ENCODE assay signal across 8 cellular contexts in the genomic region with DNA sequence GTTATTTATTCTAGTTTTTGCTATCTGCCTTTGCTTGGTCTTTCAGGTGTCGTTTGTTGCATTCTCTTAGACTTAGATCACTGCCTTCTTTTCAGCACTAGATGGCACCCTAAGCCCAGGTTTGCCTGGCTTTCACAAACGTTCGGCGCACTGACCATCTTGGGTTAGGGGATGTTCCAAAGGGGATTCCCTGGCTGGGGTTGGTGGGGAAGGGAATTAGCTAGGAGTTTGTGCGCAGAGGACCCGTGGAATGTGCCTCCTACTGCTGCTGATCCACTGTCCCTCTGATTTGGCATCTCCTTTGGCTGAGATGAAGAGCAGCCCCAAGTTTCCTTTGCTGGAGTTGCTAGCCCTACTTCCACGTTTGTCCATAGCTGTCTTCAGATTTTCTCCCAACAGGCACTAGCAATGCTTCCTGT. TPM values are rescaled to one million over a fixed set of nuclear protein-coding genes. Genes with fewer than 3 reads are reported as not detected.
A peak's percentile ranks its signal among the peaks of the same experiment; 100 is the strongest.
DNase-seq lines count a peak whose midpoint lies in the region; ATAC-seq, FAIRE-seq and TF ChIP-seq lines count a peak whose summit lies in the region.

No MANE protein-coding gene starts in this region.

- no peak overlapping the region for H2AFZ ChIP-seq in DND-41 (ENCODE audit: low read depth, low read length)

- FAIRE-seq in bronchial epithelial cell (lab: Jason Lieb, UNC), result no peak

- peak; percentile 77 for ATAC-seq in DND-41 (ENCODE audit: insufficient read depth, low read depth)
- peak; percentile 56 for ATAC-seq in GM21737 (IDR thresholded peaks at IDR 0.05; ENCODE audit: unreplicated experiment)
- ATAC-seq in GM21576 (IDR thresholded peaks at IDR 0.05; ENCODE audit: unreplicated experiment), result no peak

- H3K9ac ChIP-seq in DND-41 (ENCODE audit: low read depth, low read length), result no peak overlapping the region

- H3K27ac ChIP-seq in DND-41 (ENCODE audit: low read length), result no peak overlapping the region

- peak; percentile 31 for DNase-seq in DND-41
- DNase-seq in NCI-H1105 (lab: John Stamatoyannopoulos, UW), result peak; percentile 42
- DNase-seq in T-helper 1 cell, result peak in 4 of 5 donors; percentile 10 to 32 (median 21)
- peak; percentile 51 for DNase-seq in bronchial epithelial cell (ENCODE audit: low read depth)
- DNase-seq in kidney tubule cell (ENCODE audit: low spot score), result peak; percentile 61
- DNase-seq in stimulated activated CD8-positive, alpha-beta memory T cell treated with anti-CD3 and anti-CD28 coated beads, Interleukin-4, amount 100 ng/mL, for 24 hours (ENCODE audit: low read depth), result peak; percentile 2

- peaks cover 2% of the 10 kb centered on the region for H3K9me3 ChIP-seq in DND-41 (ENCODE audit: insufficient read depth, low read length, severe bottlenecking)

- H3K27me3 ChIP-seq in DND-41 (ENCODE audit: insufficient read depth, low read length, poor library complexity) (no peaks in the 10 kb centered on the region), bronchial epithelial cell (ENCODE audit: control insufficient read depth, insufficient read depth, low read length) (no peaks in the 10 kb centered on the region)

- H4K20me1 ChIP-seq in DND-41 (ENCODE audit: insufficient read depth, low read length), result peaks cover 6% of the 10 kb centered on the region

- peak; percentile 75 for TF ChIP-seq CTCF in DND-41 (IDR thresholded peaks at IDR 0.05; ENCODE audit: borderline replicate concordance, extremely low read depth, low read length, poor library complexity, severe bottlenecking)
- TF ChIP-seq CTCF in bronchial epithelial cell (IDR thresholded peaks at IDR 0.05; ENCODE audit: insufficient read depth, low read length, severe bottlenecking), result peak; percentile 77

- no peak overlapping the region for H3K4me3 ChIP-seq in DND-41 (ENCODE audit: low read depth in 1 of 2, low read length in 2 of 2)
- H3K4me3 ChIP-seq in bronchial epithelial cell (ENCODE audit: low read depth, low read length), result no peak overlapping the region

- H3K4me2 ChIP-seq in DND-41 (ENCODE audit: insufficient read depth, low read length), result no peak overlapping the region

- H3K4me1 ChIP-seq in DND-41 (ENCODE audit: insufficient read depth, low read length), result no peaks in the 10 kb centered on the region

- H3K79me2 ChIP-seq in DND-41 (ENCODE audit: insufficient read depth, low read length), result peaks cover 7% of the 10 kb centered on the region; the same call in 1 of the 2 replicates

- H3K36me3 ChIP-seq in DND-41 (ENCODE audit: insufficient read depth, low read length) (peaks cover 15% of the 10 kb centered on the region; the same call in 1 of the 2 replicates), bronchial epithelial cell (ENCODE audit: control insufficient read depth, insufficient read depth, low read length) (no peaks in the 10 kb centered on the region)

RNA-seq across cellular contexts. Expression of a gene that starts 33.9 kb away (rescaled TPM):
- 265 and 298 TPM in 2 replicates for total RNA-seq in bronchial epithelial cell

Comparison
In these comparisons a context has a peak if more than half of its experiments do, and no peak if none do; other contexts are left out.
1. DNase-seq: peak in every context shown above with its lines; median percentile 61 in kidney tubule cell; 51 in bronchial epithelial cell; 42 in NCI-H1105; 31 in DND-41; 21 in T-helper 1 cell; 2 in stimulated activated CD8-positive, alpha-beta memory T cell treated with anti-CD3 and anti-CD28 coated beads, Interleukin-4, amount 100 ng/mL, for 24 hours.